16 cellular contexts compared by ENCODE assay signal in genomic region chr7:148156248-148156647, GRCh38.
A peak's percentile ranks its signal among the peaks of the same experiment; 100 is the strongest.
DNase-seq lines count a peak whose midpoint lies in the region; ATAC-seq, FAIRE-seq and TF ChIP-seq lines count a peak whose summit lies in the region.
"Had no signal": no experiment of that assay in that cellular context is flagged by ENCODE, and none has a peak within 500 bp of the region (broad histone marks: within the 10 kb centered on the region; RNA-seq: fewer than 3 reads in every experiment).

No MANE protein-coding gene starts in this region.

- no peaks in the 10 kb centered on the region for H3K9me3 Mint-ChIP-seq in astrocyte (ENCODE audit: unreplicated experiment)

- peak overlapping the region; percentile 75 for H3K27ac ChIP-seq in astrocyte (ENCODE audit: low read depth, low read length)
- H3K27ac ChIP-seq: BLaER1 treated with 17β-estradiol and CSF1 and Interleukin-3, amounts not matched to agents 10 nM and 100 nM; KMS-11; PC-9 had no signal

- peaks cover 27% of the 10 kb centered on the region for H3K4me1 Mint-ChIP-seq in astrocyte (ENCODE audit: low read depth, unreplicated experiment)

- no peak for TF ChIP-seq CTCF in astrocyte (IDR thresholded peaks at IDR 0.05; ENCODE audit: insufficient read depth, low read depth, low read length)

- no peak overlapping the region for H3K4me3 ChIP-seq in astrocyte (ENCODE audit: insufficient read depth, low read depth, low read length)
- H3K4me3 ChIP-seq: BLaER1 treated with 17β-estradiol and CSF1 and Interleukin-3, amounts not matched to agents 10 nM and 100 nM; PC-9 had no signal

- no peak overlapping the region for H3K9ac ChIP-seq in astrocyte (ENCODE audit: low read length)
- H3K9ac ChIP-seq: BLaER1 treated with 17β-estradiol and CSF1 and Interleukin-3, amounts not matched to agents 10 nM and 100 nM; KMS-11 had no signal

- no peak overlapping the region for H3K4me3 Mint-ChIP-seq in astrocyte (ENCODE audit: unreplicated experiment)
- H3K4me3 Mint-ChIP-seq: H9 had no signal

- no peak overlapping the region for H2AFZ ChIP-seq in astrocyte (ENCODE audit: low read depth, low read length)
- H2AFZ ChIP-seq: PC-9 had no signal

- H3K79me2 ChIP-seq in astrocyte (ENCODE audit: insufficient read depth, low read length) = no peaks in the 10 kb centered on the region

- H3K27me3 Mint-ChIP-seq in astrocyte (ENCODE audit: low read depth, unreplicated experiment) = no peaks in the 10 kb centered on the region

- H3K4me1 ChIP-seq in astrocyte (ENCODE audit: insufficient read depth, low read length) = peaks cover 4% of the 10 kb centered on the region

- DNase-seq in ELR (ENCODE audit: low read depth) (peak; percentile 49), astrocyte (ENCODE audit: low read depth) (peak; percentile 2), kidney tubule cell (ENCODE audit: low spot score) (peak; percentile 13), stromal cell of bone marrow (ENCODE audit: low read depth) (peak; percentile 33)
- DNase-seq: H9, MM.1S, NCI-H1105 treated with DMSO at 0.1 percent for 48 hours, NCI-H187, NCI-H446 treated with DMSO at 0.1 percent for 48 hours, NCI-H774, PC-9 had no signal

- H3K27me3 ChIP-seq in astrocyte (ENCODE audit: insufficient read depth, low read length) = no peaks in the 10 kb centered on the region
- H3K27me3 ChIP-seq: BLaER1 treated with 17β-estradiol and CSF1 and Interleukin-3, amounts not matched to agents 10 nM and 100 nM had no signal

- ATAC-seq in HG03175 (IDR thresholded peaks at IDR 0.05; ENCODE audit: unreplicated experiment) (no peak), HG03378 (IDR thresholded peaks at IDR 0.05; ENCODE audit: unreplicated experiment) (no peak), GM19463 (IDR thresholded peaks at IDR 0.05; ENCODE audit: unreplicated experiment) (no peak)

- peaks cover 2% of the 10 kb centered on the region for H3K36me3 Mint-ChIP-seq in astrocyte (ENCODE audit: low read depth, unreplicated experiment)

- FAIRE-seq in astrocyte (lab: Jason Lieb, UNC) = no peak

- peak overlapping the region; percentile 37 for H3K4me2 ChIP-seq in astrocyte (ENCODE audit: low read length)
- H3K4me2 ChIP-seq: BLaER1 treated with 17β-estradiol and CSF1 and Interleukin-3, amounts not matched to agents 10 nM and 100 nM; KMS-11; PC-9 had no signal

- H4K20me1 ChIP-seq in astrocyte (ENCODE audit: insufficient read depth, low read length) = no peaks in the 10 kb centered on the region
- H4K20me1 ChIP-seq: BLaER1 treated with 17β-estradiol and CSF1 and Interleukin-3, amounts not matched to agents 10 nM and 100 nM had no signal

- no peaks in the 10 kb centered on the region for H3K36me3 ChIP-seq in astrocyte (ENCODE audit: insufficient read depth, low read length)

- peak overlapping the region; percentile 50 for H3K27ac Mint-ChIP-seq in astrocyte (ENCODE audit: unreplicated experiment)
- H3K27ac Mint-ChIP-seq: H9 had no signal

- no peaks in the 10 kb centered on the region for H3K9me3 ChIP-seq in astrocyte (ENCODE audit: insufficient read depth, low read depth, low read length)
